ENCODE assay signal across 13 cellular contexts in genomic region chrX:9134341-9134740, GRCh38.
A peak's percentile ranks its signal among the peaks of the same experiment; 100 is the strongest.
DNase-seq lines count a peak whose midpoint lies in the region; ATAC-seq and TF ChIP-seq lines count a peak whose summit lies in the region.
"Had no signal": no experiment of that assay in that cellular context is flagged by ENCODE, and none has a peak within 500 bp of the region (broad histone marks: within the 10 kb centered on the region; RNA-seq: fewer than 3 reads in every experiment).

No MANE protein-coding gene starts in this region.

- H3K27ac ChIP-seq in GM23338 (ENCODE audit: low read depth) = no peak overlapping the region
- H3K27ac ChIP-seq in uterus = peak overlapping the region in 1 of 2 donors; percentile 37

- H3K27me3 Mint-ChIP-seq in GM23338 (ENCODE audit: insufficient read depth, low read depth, poor library complexity) = peaks cover 1% of the 10 kb centered on the region
- H3K27me3 Mint-ChIP-seq: B cell; CD4-positive, alpha-beta T cell had no signal

- H3K9me3 Mint-ChIP-seq in GM23338 = peaks cover 4% of the 10 kb centered on the region; the same call in 2 of the 3 replicates
- H3K9me3 Mint-ChIP-seq: CD4-positive, alpha-beta T cell had no signal

- no peaks in the 10 kb centered on the region for H4K20me1 ChIP-seq in GM23338 (replicated peaks; ENCODE audit: insufficient read depth)

- no peaks in the 10 kb centered on the region for H3K9me2 ChIP-seq in GM23338 (ENCODE audit: insufficient read depth)

- H3K27me3 ChIP-seq in GM23338 (ENCODE audit: insufficient read depth) (no peaks in the 10 kb centered on the region), uterus (no peaks in the 10 kb centered on the region)

- H3K79me2 ChIP-seq in GM23338 (replicated peaks; ENCODE audit: insufficient read depth) = no peaks in the 10 kb centered on the region

- H3K4me1 ChIP-seq in GM23338 (ENCODE audit: insufficient read depth) (no peaks in the 10 kb centered on the region), uterus (no peaks in the 10 kb centered on the region)

- intact Hi-C loops in uterus (cut with DNase I; ENCODE audit: low total_unique reads) = no loop called here
- intact Hi-C loops in posterior vena cava (cut with DNase I) = no loop called here

- H3K4me3 ChIP-seq in GM23338 = no peak overlapping the region
- no peak overlapping the region for H3K4me3 ChIP-seq in fibroblast of the aortic adventitia (ENCODE audit: low read depth, low read length)
- no peak overlapping the region for H3K4me3 ChIP-seq in uterus

- no peak for TF ChIP-seq POLR2A in uterus (IDR thresholded peaks at IDR 0.05)

- no peaks in the 10 kb centered on the region for H3K9me3 ChIP-seq in uterus

- H3K4me2 ChIP-seq in GM23338 = no peak overlapping the region

- peaks cover 11% of the 10 kb centered on the region for H3K4me1 Mint-ChIP-seq in GM23338
- H3K4me1 Mint-ChIP-seq: B cell had no signal

- peaks cover 6% of the 10 kb centered on the region for H3K36me3 Mint-ChIP-seq in GM23338 (ENCODE audit: low read depth)

- TF ChIP-seq CTCF in GM23338 (conservative IDR thresholded peaks at IDR 0.05; ENCODE audit: low read depth in 2 of 2) (no peak), fibroblast of the aortic adventitia (IDR thresholded peaks at IDR 0.05; ENCODE audit: insufficient read depth, low read length) (no peak), uterus (IDR thresholded peaks at IDR 0.05) (no peak), GM13976 (IDR thresholded peaks at IDR 0.05; ENCODE audit: borderline replicate concordance, control extremely low read depth, extremely low read depth, insufficient read depth, missing control alignments) (no peak)

- no peak for ATAC-seq in GM23338
- ATAC-seq: HCT116, HepG2 had no signal

- H3K36me3 ChIP-seq in GM23338 (ENCODE audit: insufficient read depth) = no peaks in the 10 kb centered on the region
- no peaks in the 10 kb centered on the region for H3K36me3 ChIP-seq in uterus

- no peak overlapping the region for H3K4me3 Mint-ChIP-seq in GM23338
- H3K4me3 Mint-ChIP-seq: B cell; CD4-positive, alpha-beta T cell had no signal

- in situ Hi-C loops in GM13976 (cut with MboI; ENCODE audit: low sequenced_read_pairs, unreplicated experiment) = no loop called here

- no peaks in the 10 kb centered on the region for H3F3A ChIP-seq in GM23338 (replicated peaks; ENCODE audit: low read depth)

- H3K27ac Mint-ChIP-seq in GM23338 = no peak overlapping the region
- H3K27ac Mint-ChIP-seq: B cell; CD4-positive, alpha-beta T cell had no signal

- DNase-seq in GM23338 (ENCODE audit: low spot score) (no peak), cerebellar cortex (ENCODE audit: low spot score) (peak; percentile 88), fibroblast of the aortic adventitia (ENCODE audit: low read depth) (peak; percentile 40), uterus (peak; percentile 22 to 46), GM13976 (ENCODE audit: low spot score) (no peak), AG08395 (ENCODE audit: low spot score) (no peak), posterior vena cava (ENCODE audit: low spot score) (no peak)
- DNase-seq: ACHN; CD4-positive, alpha-beta T cell; DMS79 had no signal

- H2AFZ ChIP-seq in GM23338 = 0 out of 2 replicates have a peak overlapping the region, but pooled peaks have one; percentile 59

TF ChIP-seq in GM23338, 12 proteins besides CTCF, POLR2A, EP300 and RAD21:
- TF ChIP-seq POLR2AphosphoS5 (IDR thresholded peaks at IDR 0.05; ENCODE audit: low read depth) = no peak
- TF ChIP-seq ZNF331 (CRISPR knock-in tag; IDR thresholded peaks at IDR 0.05; ENCODE audit: low read depth) = no peak
- TF ChIP-seq EZH2 (IDR thresholded peaks at IDR 0.05; ENCODE audit: low read depth, unreplicated experiment) = no peak
- no peak for TF ChIP-seq ETS1 (IDR thresholded peaks at IDR 0.05)
- TF ChIP-seq REST (IDR thresholded peaks at IDR 0.05; ENCODE audit: unreplicated experiment) = no peak
- no peak for TF ChIP-seq STAT1 (IDR thresholded peaks at IDR 0.05; ENCODE audit: unreplicated experiment)
- TF ChIP-seq CREB1 (CRISPR knock-in tag; IDR thresholded peaks at IDR 0.05; ENCODE audit: low read depth) = no peak
- no peak for TF ChIP-seq NANOG (IDR thresholded peaks at IDR 0.05; ENCODE audit: borderline replicate concordance)

Comparison
In these comparisons a context has a peak if more than half of its experiments do, and no peak if none do; other contexts are left out.
1. DNase-seq: peak in cerebellar cortex (single experiment), fibroblast of the aortic adventitia (single experiment) and uterus (2 of 2); none in GM23338 (single experiment), GM13976 (single experiment), AG08395 (single experiment) and posterior vena cava (single experiment).